In genomic region chr1:184684285-184685077, GRCh38 we compare ENCODE assay signal across 10 cellular contexts.
DNase-seq lines count a peak whose midpoint lies in the region; ATAC-seq and TF ChIP-seq lines count a peak whose summit lies in the region.
"Had no signal": no experiment of that assay in that cellular context is flagged by ENCODE, and none has a peak within 500 bp of the region (broad histone marks: within the 10 kb centered on the region; RNA-seq: fewer than 3 reads in every experiment).

No MANE protein-coding gene starts in this region.

- no peak for TF ChIP-seq POLR2A in transverse colon (IDR thresholded peaks at IDR 0.05)

- 58 to 60% methylated on average over 1 to 11 of the region's 11 CpGs for WGBS in transverse colon (ENCODE audit: low coverage in 1 of 2), 2 donors

- H3K4me3 ChIP-seq in OCI-LY7 (ENCODE audit: low read depth, low read length, poor library complexity, severe bottlenecking) (peak overlapping the region; percentile 34), transverse colon (no peak overlapping the region)
- H3K4me3 ChIP-seq: lung had no signal

- H3K9me3 ChIP-seq in OCI-LY7 (ENCODE audit: low read length) = peaks cover 20% of the 10 kb centered on the region; the same call in 1 of the 2 replicates
- peaks cover 0 to 9% of the 10 kb centered on the region in 2 donors for H3K9me3 ChIP-seq in transverse colon

- TF ChIP-seq EP300 in transverse colon (IDR thresholded peaks at IDR 0.05; ENCODE audit: low read depth) = no peak

- POLR2A ChIA-PET in OCI-LY7 (lab: Charles Lee) = no interaction called here

- in situ Hi-C loops in transverse colon (cut with MboI; ENCODE audit: low pct_ligation_motif_present in 1 of 4, low pct_unique_long_range_greater_than_20kb in 1 of 4, low sequenced_read_pairs in 3 of 4) = loop anchor here in 1 of 4 donors (10.0 kb wide), 1 partner anchor 600 kb away; no protein-coding TSS in a partner anchor

- H3K27me3 ChIP-seq in transverse colon = no peaks in the 10 kb centered on the region

- peak overlapping the region; percentile 68 for H3K4me2 ChIP-seq in OCI-LY7 (ENCODE audit: low read length)

- CTCF ChIA-PET in OCI-LY7 (lab: Charles Lee; ENCODE audit: unreplicated experiment) = no interaction called here

- TF ChIP-seq CTCF in OCI-LY7 (conservative IDR thresholded peaks at IDR 0.05; ENCODE audit: low read length) = no peak
- no peak for TF ChIP-seq CTCF in transverse colon (IDR thresholded peaks at IDR 0.05)

- H3K79me2 ChIP-seq in OCI-LY7 (ENCODE audit: insufficient read depth, low read depth, low read length) = no peaks in the 10 kb centered on the region

- ATAC-seq in left cardiac atrium (peak; percentile 64 to 70), HG03196 (IDR thresholded peaks at IDR 0.05; ENCODE audit: unreplicated experiment) (no peak), HG02571 (IDR thresholded peaks at IDR 0.05; ENCODE audit: unreplicated experiment) (no peak)

- intact Hi-C loops in OCI-LY7 (cut with micrococcal nuclease; ENCODE audit: unreplicated experiment) (no loop called here), left cardiac atrium (cut with DNase I) (no loop called here), transverse colon (cut with DNase I; ENCODE audit: low total_unique reads) (no loop called here)

- BruUV-seq in OCI-LY7 (replicated peaks; lab: Mats Ljungman, UMichigan) = no TSS peak

- H3K9me2 ChIP-seq in OCI-LY7 (ENCODE audit: insufficient read depth, low read length) = no peaks in the 10 kb centered on the region

- H3K27ac ChIP-seq in OCI-LY7 (ENCODE audit: low read depth, low read length, poor library complexity, severe bottlenecking) = peak overlapping the region; percentile 33
- no peak overlapping the region for H3K27ac ChIP-seq in transverse colon

- DNase-seq in NCI-H345 (lab: John Stamatoyannopoulos, UW) (peak; percentile 30), NCI-H345 treated with DMSO at 0.1 percent for 48 hours (lab: John Stamatoyannopoulos, UW; ENCODE audit: unreplicated experiment) (no peak), OCI-LY7 (ENCODE audit: low spot score) (no peak), left cardiac atrium (peak; percentile 32), transverse colon (peak; percentile 14), HT-29 (ENCODE audit: low spot score) (no peak)
- DNase-seq: activated CD4-positive, alpha-beta T cell treated with anti-CD3 and anti-CD28 coated beads for 4 hours had no signal

- peak overlapping the region; percentile 87 for H2AFZ ChIP-seq in OCI-LY7 (ENCODE audit: low read length)

- peaks cover 31% of the 10 kb centered on the region for H3K4me1 ChIP-seq in OCI-LY7 (ENCODE audit: insufficient read depth, low read length, poor library complexity, severe bottlenecking)
- no peaks in the 10 kb centered on the region for H3K4me1 ChIP-seq in transverse colon

- H3K36me3 ChIP-seq in OCI-LY7 (ENCODE audit: insufficient read depth, low read length) = no peaks in the 10 kb centered on the region
- H3K36me3 ChIP-seq in transverse colon = no peaks in the 10 kb centered on the region

- no peaks in the 10 kb centered on the region for H4K20me1 ChIP-seq in OCI-LY7 (ENCODE audit: insufficient read depth, low read length)

Comparison
In these comparisons a context has a peak if more than half of its experiments do, and no peak if none do; other contexts are left out.
1. DNase-seq: peak in NCI-H345 (single experiment), left cardiac atrium (single experiment) and transverse colon (single experiment); none in NCI-H345 treated with DMSO at 0.1 percent for 48 hours (single experiment), OCI-LY7 (single experiment) and HT-29 (single experiment).
2. ATAC-seq: peak in left cardiac atrium (2 of 2); none in HG03196 (single experiment) and HG02571 (single experiment).